In the genomic region with DNA sequence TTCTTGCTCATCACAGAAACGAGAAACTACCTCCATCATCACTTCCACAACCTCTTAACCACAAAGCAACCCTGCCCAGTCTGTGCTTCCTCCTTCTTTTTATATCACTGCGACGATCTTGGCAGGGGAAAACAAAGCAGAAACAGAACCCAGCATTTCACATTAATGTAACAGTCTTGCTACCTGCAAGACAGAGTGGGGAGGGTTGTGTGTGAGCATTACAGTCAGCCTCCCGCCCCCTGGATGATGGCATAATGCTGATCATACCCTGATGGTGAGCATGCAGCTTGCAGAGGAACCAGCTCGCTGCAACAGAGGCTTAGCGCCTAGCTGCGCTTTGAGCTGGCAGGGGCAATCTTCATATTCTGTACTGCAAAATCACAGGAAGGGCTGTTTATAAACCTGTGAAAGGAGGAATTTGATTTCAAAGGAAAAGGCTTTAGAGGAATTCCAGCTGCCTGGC, we compare ENCODE assay signal across 10 cellular contexts.
DNase-seq lines count a peak whose midpoint lies in the region; ATAC-seq and TF ChIP-seq lines count a peak whose summit lies in the region.
"Had no signal": no experiment of that assay in that cellular context is flagged by ENCODE, and none has a peak within 500 bp of the region (broad histone marks: within the 10 kb centered on the region; RNA-seq: fewer than 3 reads in every experiment).

No MANE protein-coding gene starts in this region.

- H3K27me3 ChIP-seq in BLaER1 = no peaks in the 10 kb centered on the region
- no peaks in the 10 kb centered on the region for H3K27me3 ChIP-seq in right atrium auricular region
- H3K27me3 ChIP-seq: cardiac muscle cell, tibial nerve had no signal

- ATAC-seq in GM21526 (IDR thresholded peaks at IDR 0.05; ENCODE audit: low FRiP score, unreplicated experiment) = peak; percentile 79
- peak; percentile 90 for ATAC-seq in activated CD8-positive, alpha-beta memory T cell treated with anti-CD3 and anti-CD28 coated beads, Interleukin-2, amount 10 ng/mL, durations not matched to agents 7 days and 5 days

- CTCF ChIA-PET in activated CD8-positive, alpha-beta memory T cell treated with anti-CD3 and anti-CD28 coated beads, Interleukin-2, amount 10 ng/mL, durations not matched to agents 7 days and 5 days (lab: Charles Lee) = interaction anchor here (1.2 kb wide), 1 partner anchor 377 kb away, joined by 3 read pairs; a partner anchor contains a TSS

- peak overlapping the region; percentile 54 for H3K4me3 Mint-ChIP-seq in activated CD8-positive, alpha-beta memory T cell treated with anti-CD3 and anti-CD28 coated beads, Interleukin-2, amount 10 ng/mL, durations not matched to agents 7 days and 5 days

- TF ChIP-seq CTCF in right atrium auricular region (IDR thresholded peaks at IDR 0.05) = no peak

- H3K4me2 ChIP-seq in BLaER1 = peak overlapping the region; percentile 91

- H3K4me1 ChIP-seq in BLaER1 = peaks cover 54% of the 10 kb centered on the region
- no peaks in the 10 kb centered on the region for H3K4me1 ChIP-seq in right atrium auricular region

- H3K4me3 ChIP-seq in BLaER1 (peak overlapping the region; percentile 56), right atrium auricular region (no peak overlapping the region)
- H3K4me3 ChIP-seq: cardiac muscle cell, tibial nerve had no signal

- H3K9me3 Mint-ChIP-seq in activated CD8-positive, alpha-beta memory T cell treated with anti-CD3 and anti-CD28 coated beads, Interleukin-2, amount 10 ng/mL, durations not matched to agents 7 days and 5 days (ENCODE audit: low read depth) = no peaks in the 10 kb centered on the region

- H3K36me3 ChIP-seq in BLaER1 = no peaks in the 10 kb centered on the region
- no peaks in the 10 kb centered on the region for H3K36me3 ChIP-seq in right atrium auricular region
- H3K36me3 ChIP-seq: cardiac muscle cell, tibial nerve had no signal

- DNase-seq in M059J (ENCODE audit: low read depth) = peak; percentile 70
- DNase-seq in activated CD8-positive, alpha-beta memory T cell treated with anti-CD3 and anti-CD28 coated beads, Interleukin-2, amount 10 ng/mL, durations not matched to agents 7 days and 5 days = peak; percentile 68
- DNase-seq in hypothalamus (lab: John Stamatoyannopoulos, UW) = peak in 27 of 51 donors; percentile 1 to 56 (median 7)
- DNase-seq in stimulated activated CD4-positive, alpha-beta T cell treated with anti-CD3 and anti-CD28 coated beads, Interleukin-2, amount 100 ng/mL, for 4 hours (ENCODE audit: low read depth) = peak; percentile 1
- DNase-seq in foreskin melanocyte = no peak
- DNase-seq in right atrium auricular region (ENCODE audit: low spot score) = no peak

- peaks cover 22% of the 10 kb centered on the region for H3K27me3 Mint-ChIP-seq in activated CD8-positive, alpha-beta memory T cell treated with anti-CD3 and anti-CD28 coated beads, Interleukin-2, amount 10 ng/mL, durations not matched to agents 7 days and 5 days

- H3K27ac ChIP-seq in BLaER1 = 0 out of 2 replicates have a peak overlapping the region, but pooled peaks have one; percentile 19
- H3K27ac ChIP-seq in right atrium auricular region = no peak overlapping the region
- H3K27ac ChIP-seq: cardiac muscle cell, tibial nerve had no signal

- H3K9me3 ChIP-seq in BLaER1 (no peaks in the 10 kb centered on the region), right atrium auricular region (no peaks in the 10 kb centered on the region)
- H3K9me3 ChIP-seq: tibial nerve had no signal

- H3K36me3 Mint-ChIP-seq in activated CD8-positive, alpha-beta memory T cell treated with anti-CD3 and anti-CD28 coated beads, Interleukin-2, amount 10 ng/mL, durations not matched to agents 7 days and 5 days = no peaks in the 10 kb centered on the region

- H3K9ac ChIP-seq in BLaER1 = peak overlapping the region; percentile 40; the same call in 1 of the 2 replicates

- H3K27ac Mint-ChIP-seq in activated CD8-positive, alpha-beta memory T cell treated with anti-CD3 and anti-CD28 coated beads, Interleukin-2, amount 10 ng/mL, durations not matched to agents 7 days and 5 days = peak overlapping the region; percentile 8

- no peaks in the 10 kb centered on the region for H4K20me1 ChIP-seq in BLaER1

- peaks cover 12% of the 10 kb centered on the region for H3K4me1 Mint-ChIP-seq in activated CD8-positive, alpha-beta memory T cell treated with anti-CD3 and anti-CD28 coated beads, Interleukin-2, amount 10 ng/mL, durations not matched to agents 7 days and 5 days

Comparison
In these comparisons a context has a peak if more than half of its experiments do, and no peak if none do; other contexts are left out.
1. DNase-seq: peak in M059J (single experiment), activated CD8-positive, alpha-beta memory T cell treated with anti-CD3 and anti-CD28 coated beads, Interleukin-2, amount 10 ng/mL, durations not matched to agents 7 days and 5 days (single experiment), hypothalamus (27 of 51) and stimulated activated CD4-positive, alpha-beta T cell treated with anti-CD3 and anti-CD28 coated beads, Interleukin-2, amount 100 ng/mL, for 4 hours (single experiment); none in foreskin melanocyte (single experiment) and right atrium auricular region (single experiment).